ENCODE assay signal across 8 cellular contexts in genomic region chr12:19605720-19606119, GRCh38.
"Had no signal": no experiment of that assay in that cellular context is flagged by ENCODE, and none has a peak within 500 bp of the region (broad histone marks: within the 10 kb centered on the region; RNA-seq: fewer than 3 reads in every experiment).

No MANE protein-coding gene starts in this region.

- ATAC-seq: GM12878 had no signal

- H3K4me3 ChIP-seq: GM12878 had no signal

- FAIRE-seq: G401.6, GM12878, GM12891, GM12892, GM18507, GM19239 had no signal

- DNase-seq: GDM1, GF-D8 had no signal
